ENCODE assay signal across 16 cellular contexts in the genomic region with DNA sequence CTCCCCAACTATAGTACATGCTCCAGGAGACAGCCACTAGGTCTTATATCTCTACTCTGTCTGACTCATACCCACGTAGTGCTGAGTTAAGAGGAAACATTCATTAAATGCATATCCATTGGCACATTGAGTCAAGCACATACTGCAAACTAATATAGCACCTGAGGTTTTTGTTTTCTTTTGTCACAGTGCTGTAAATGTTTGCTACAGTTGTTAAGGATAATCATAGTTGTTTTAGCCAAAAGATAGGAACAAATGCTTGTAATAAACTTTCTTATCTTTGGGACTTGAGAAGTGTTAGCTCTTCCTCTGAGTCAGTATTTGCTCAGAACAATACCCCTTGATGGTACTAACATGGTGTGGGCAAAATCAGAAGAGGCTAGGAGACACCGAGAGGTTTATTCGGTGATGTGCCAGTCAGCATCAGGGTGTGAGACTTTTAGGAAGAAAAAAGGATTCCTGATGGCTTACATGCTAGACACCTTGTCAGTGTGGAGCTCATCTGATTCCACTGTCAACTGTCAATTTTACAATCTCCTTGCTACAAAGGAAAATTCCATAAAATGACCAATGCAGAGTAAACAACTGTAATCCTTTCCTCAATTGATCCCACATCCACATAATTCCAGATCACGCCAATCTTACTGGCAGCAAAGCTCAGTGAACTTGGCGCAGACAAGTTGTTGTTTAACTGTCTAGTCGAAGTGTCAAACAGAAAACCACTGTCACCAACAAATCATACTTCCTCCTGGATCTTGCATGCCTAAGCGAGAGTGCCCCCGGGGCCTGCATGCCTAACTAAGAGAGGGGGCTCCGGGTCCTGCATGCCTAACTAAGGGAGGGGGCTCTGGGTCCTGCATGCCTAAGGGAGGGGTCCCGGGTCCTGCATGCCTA. TPM values are rescaled to one million over a fixed set of nuclear protein-coding genes. Genes with fewer than 3 reads are reported as not detected.
A peak's percentile ranks its signal among the peaks of the same experiment; 100 is the strongest.
DNase-seq lines count a peak whose midpoint lies in the region; ATAC-seq, FAIRE-seq and TF ChIP-seq lines count a peak whose summit lies in the region.
"Had no signal": no experiment of that assay in that cellular context is flagged by ENCODE, and none has a peak within 500 bp of the region (broad histone marks: within the 10 kb centered on the region; RNA-seq: fewer than 3 reads in every experiment).

No MANE protein-coding gene starts in this region.

- CTCF ChIA-PET in mammary epithelial cell (lab: Charles Lee; ENCODE audit: low non-redundant PET) (no interaction called here), HepG2 (lab: Yijun Ruan, JAX; ENCODE audit: low intra/inter-chr PET ratio, low total read pairs) (interaction anchor here (2.1 kb wide), 1 partner anchor 36 kb away, joined by 7 read pairs; a partner anchor contains a TSS)

- intact Hi-C loops in mammary epithelial cell (cut with micrococcal nuclease) (no loop called here), HepG2 (cut with micrococcal nuclease; ENCODE audit: unreplicated experiment) (no loop called here)

- DNase-seq in ELF-1 (ENCODE audit: low read depth, low spot score) = peak; percentile 51
- peak; percentile 15 for DNase-seq in MG63
- peak; percentile 57 for DNase-seq in mammary epithelial cell
- peak; percentile 71 for DNase-seq in HepG2 (ENCODE audit: low spot score)
- no peak for DNase-seq in NCI-H128 (lab: John Stamatoyannopoulos, UW; ENCODE audit: unreplicated experiment)
- DNase-seq: activated CD4-positive, alpha-beta T cell treated with anti-CD3 and anti-CD28 coated beads, Interleukin-2, amount 50 U/mL, for 48 hours; activated naive CD8-positive, alpha-beta T cell treated with anti-CD3 and anti-CD28 coated beads, Interleukin-2, amount 50 U/mL, for 24 hours; COR-L47; NCI-H524; stimulated activated CD4-positive, alpha-beta T cell treated with anti-CD3 and anti-CD28 coated beads, Interleukin-4, amount 100 ng/mL, for 24 hours; substantia nigra had no signal

- dilution Hi-C loops in mammary epithelial cell (cut with HindIII; ENCODE audit: low sequenced_read_pairs) = no loop called here

- H3K4me1 ChIP-seq in mammary epithelial cell (ENCODE audit: insufficient read depth, low read length) = peaks cover 15% of the 10 kb centered on the region
- peaks cover 89% of the 10 kb centered on the region for H3K4me1 ChIP-seq in HepG2 (ENCODE audit: insufficient read depth, low read length)

- POLR2A ChIA-PET in HepG2 (lab: Yijun Ruan, JAX) = interaction anchor here (0.7 to 2.6 kb wide), 13 partner anchors 9 to 86 kb away, joined by 3 to 20 read pairs (median 4); a partner anchor contains a TSS

- TF ChIP-seq CTCF in mammary epithelial cell (conservative IDR thresholded peaks at IDR 0.05 in 1 of 2, IDR thresholded peaks at IDR 0.05 in 1 of 2; ENCODE audit: extremely low read depth in 1 of 2, insufficient read depth in 1 of 2, low read depth in 1 of 2, low read length in 2 of 2) (no peak), HepG2 (CRISPR knock-in tag; IDR thresholded peaks at IDR 0.05) (no peak)

- TF ChIP-seq POLR2A in HepG2 (IDR thresholded peaks at IDR 0.05; ENCODE audit: insufficient read depth in 1 of 2, low read depth in 2 of 2, low read length in 2 of 2) (no peak), GM18505 (IDR thresholded peaks at IDR 0.05; ENCODE audit: borderline replicate concordance, extremely low read depth, insufficient read depth, insufficient read length) (no peak)

- no peak overlapping the region for H3K9ac ChIP-seq in mammary epithelial cell (ENCODE audit: insufficient read depth, low read length)
- H3K9ac ChIP-seq in HepG2 (ENCODE audit: insufficient read depth, low read depth, low read length) = peak overlapping the region; percentile 22
- H3K9ac ChIP-seq: KMS-11 had no signal

- WGBS in mammary epithelial cell (ENCODE audit: low coverage, missing lambda C conversion rate) = 80% methylated on average over 10 of the region's 10 CpGs
- whole genome bisulfite sequencing in HepG2 (ENCODE audit: low lambda C conversion rate) = 14% methylated on average over 10 of the region's 10 CpGs

- peak; percentile 36 for FAIRE-seq in HepG2 (lab: Jason Lieb, UNC)
- FAIRE-seq: endometrium had no signal

- H3K4me2 ChIP-seq in mammary epithelial cell (ENCODE audit: insufficient read depth, low read depth, low read length) (no peak overlapping the region), HepG2 (ENCODE audit: low read depth, low read length) (peak overlapping the region; percentile 64)

- H2AFZ ChIP-seq in mammary epithelial cell (ENCODE audit: low read depth, low read length) (no peak overlapping the region), HepG2 (ENCODE audit: low read length) (no peak overlapping the region)

- no peaks in the 10 kb centered on the region for H3K79me2 ChIP-seq in mammary epithelial cell (ENCODE audit: insufficient read depth, low read length)
- H3K79me2 ChIP-seq in HepG2 (ENCODE audit: insufficient read depth, low read length) = peaks cover 7% of the 10 kb centered on the region

- no peaks in the 10 kb centered on the region for H3K9me3 ChIP-seq in MG63
- no peaks in the 10 kb centered on the region for H3K9me3 ChIP-seq in mammary epithelial cell (replicated peaks; ENCODE audit: insufficient read depth, low read length)
- no peaks in the 10 kb centered on the region for H3K9me3 ChIP-seq in HepG2 (ENCODE audit: low read length)

- ATAC-seq in HepG2 = peak; percentile 49
- ATAC-seq in HG02763 (IDR thresholded peaks at IDR 0.05; ENCODE audit: unreplicated experiment) = no peak
- no peak for ATAC-seq in HG02884 (IDR thresholded peaks at IDR 0.05; ENCODE audit: unreplicated experiment)
- ATAC-seq in GM18505 (IDR thresholded peaks at IDR 0.05; ENCODE audit: unreplicated experiment) = no peak
- ATAC-seq: activated naive CD8-positive, alpha-beta T cell treated with anti-CD3 and anti-CD28 coated beads, Interleukin-2, amount 50 U/mL, for 24 hours had no signal

- H3K4me3 ChIP-seq in MG63 (no peak overlapping the region), mammary epithelial cell (replicated peaks in 1 of 3; ENCODE audit: insufficient read depth in 1 of 3, low read depth in 2 of 3, low read length in 3 of 3) (no peak overlapping the region), HepG2 (replicated peaks in 1 of 3; ENCODE audit: insufficient read depth in 1 of 3, low read depth in 2 of 3, low read length in 3 of 3) (peak overlapping the region in 1 of 3 experiments; percentile 37; a peak in 2 of 6 replicates)

- TF ChIP-seq RAD21 in HepG2 (CRISPR knock-in tag; IDR thresholded peaks at IDR 0.05) = no peak

- H3K36me3 ChIP-seq in MG63 (peaks cover 23% of the 10 kb centered on the region), mammary epithelial cell (ENCODE audit: insufficient read depth, low read length) (no peaks in the 10 kb centered on the region), HepG2 (replicated peaks in 1 of 2; ENCODE audit: control insufficient read depth in 1 of 2, insufficient read depth in 2 of 2, low read length in 2 of 2) (peaks cover 0 to 6% of the 10 kb centered on the region in 2 experiments; a peak in 3 of 5 replicates)

- BruUV-seq in mammary epithelial cell (replicated peaks; lab: Mats Ljungman, UMichigan) (no TSS peak), HepG2 (replicated peaks; lab: Mats Ljungman, UMichigan) (no TSS peak)

- no peak overlapping the region for H3K27ac ChIP-seq in mammary epithelial cell (ENCODE audit: insufficient read depth, low read depth, low read length)
- peak overlapping the region; percentile 67 for H3K27ac ChIP-seq in HepG2 (ENCODE audit: extremely low read length, insufficient read depth, low read length)
- H3K27ac ChIP-seq: KMS-11 had no signal

- TF ChIP-seq EP300 in HepG2 (IDR thresholded peaks at IDR 0.05; ENCODE audit: low read depth in 2 of 2, low read length in 2 of 2) (peak in 1 of 2 experiments; percentile 78; a peak in 2 of 4 replicates), HepG2 (CRISPR knock-in tag; IDR thresholded peaks at IDR 0.05; ENCODE audit: borderline replicate concordance) (peak; percentile 12; the same call in 1 of the 2 replicates)

- in situ Hi-C loops in mammary epithelial cell (cut with MboI; ENCODE audit: low sequenced_read_pairs in 2 of 2) = no loop called here
- in situ Hi-C loops in HepG2 (cut with HindIII; ENCODE audit: extremely low pct_ligation_motif_present, low pct_unique_long_range_greater_than_20kb) = no loop called here

- H3K27me3 ChIP-seq in MG63 = no peaks in the 10 kb centered on the region
- H3K27me3 ChIP-seq in mammary epithelial cell (ENCODE audit: insufficient read depth, low read length) = no peaks in the 10 kb centered on the region
- no peaks in the 10 kb centered on the region for H3K27me3 ChIP-seq in HepG2 (ENCODE audit: control insufficient read depth in 1 of 2, insufficient read depth in 2 of 2, low read length in 2 of 2)

- H4K20me1 ChIP-seq in mammary epithelial cell (ENCODE audit: insufficient read depth, low read length) (no peaks in the 10 kb centered on the region), HepG2 (ENCODE audit: insufficient read depth, low read length) (no peaks in the 10 kb centered on the region)

RNA-seq across cellular contexts. Expression of a gene that starts 36.1 kb away (rescaled TPM):
- 41.8 and 56.3 TPM in 2 replicates for total RNA-seq in MG63 (2014; rRNA removed; shearing (Covaris generic); ENCODE audit: low replicate concordance)
- total RNA-seq in mammary epithelial cell (not detected), HepG2 (2016; rRNA removed; fragmentation: Illumina TruSeq; extraction: Trizol) (60.1 and 65.4 TPM in 2 replicates)
- polyA plus RNA-seq in mammary epithelial cell (not detected), HepG2 (2011; rRNA removed) (32.1 and 43.6 TPM in 2 replicates)
- polyA minus RNA-seq in mammary epithelial cell = not detected
- total RNA-seq in HepG2 (2016; cell fraction: cytosol; rRNA removed; fragmentation: Illumina TruSeq; extraction: Trizol; ENCODE audit: low read depth) = 16.2 and 17.4 TPM in 2 replicates
- 56.0 and 65.6 TPM in 2 replicates for total RNA-seq in HepG2 (2016; cell fraction: insoluble cytoplasmic fraction; rRNA removed; fragmentation: Illumina TruSeq; extraction: Trizol)
- 63.8 and 70.3 TPM in 2 replicates for total RNA-seq in HepG2 (2016; cell fraction: membrane; rRNA removed; fragmentation: Illumina TruSeq; extraction: Trizol)
- total RNA-seq in HepG2 (2016; cell fraction: nucleus; rRNA removed; fragmentation: Illumina TruSeq; extraction: Trizol) = 58.7 and 63.1 TPM in 2 replicates
- 20.8 and 31.9 TPM in 2 replicates for polyA plus RNA-seq in HepG2 (2011; cell fraction: cytosol; rRNA removed)
- polyA plus RNA-seq in HepG2 (2011; cell fraction: nucleus; rRNA removed) = 13.8 and 15.2 TPM in 2 replicates
- polyA plus RNA-seq in HepG2 (2012) = 48.1 and 62.3 TPM in 2 replicates
- polyA plus RNA-seq in HepG2 (2016; cell fraction: cytosol; fragmentation: Illumina TruSeq; extraction: Trizol; ENCODE audit: low read depth) = 17.6 and 20.3 TPM in 2 replicates
- polyA plus RNA-seq in HepG2 (2016; cell fraction: insoluble cytoplasmic fraction; fragmentation: Illumina TruSeq; extraction: Trizol; ENCODE audit: low read depth) = 68.4 and 70.1 TPM in 2 replicates
- 54.8 and 56.6 TPM in 2 replicates for polyA plus RNA-seq in HepG2 (2016; cell fraction: membrane; fragmentation: Illumina TruSeq; extraction: Trizol; ENCODE audit: low read depth)
- 89.1 and 92.2 TPM in 2 replicates for polyA plus RNA-seq in HepG2 (2016; cell fraction: nucleus; fragmentation: Illumina TruSeq; extraction: Trizol; ENCODE audit: insufficient read depth, low read depth)
- polyA minus RNA-seq in HepG2 (2011; rRNA and poly(A)+ RNA removed; ENCODE audit: low replicate concordance) = 43.3 TPM in 1 of 2 replicates, not detected in the other
- 26.2 and 28.8 TPM in 2 replicates for polyA minus RNA-seq in HepG2 (2011; cell fraction: cytosol; rRNA and poly(A)+ RNA removed)
- polyA minus RNA-seq in HepG2 (2011; cell fraction: nucleus; rRNA and poly(A)+ RNA removed) = 17.1 and 19.9 TPM in 2 replicates

Comparison
In these comparisons a context has a peak if more than half of its experiments do, and no peak if none do; other contexts are left out.
1. RNA of a gene that starts 36.1 kb away (total RNA-seq): 16.2 to 70.3 TPM in HepG2 and 41.8 to 56.3 TPM in MG63; not detected in mammary epithelial cell; every median in the first group is over 10 times any median in the second.